13 cellular contexts compared by ENCODE assay signal in genomic region chr5:38807570-38808461, GRCh38. TPM values are rescaled to one million over a fixed set of nuclear protein-coding genes. Genes with fewer than 3 reads are reported as not detected.
DNase-seq lines count a peak whose midpoint lies in the region; ATAC-seq, FAIRE-seq and TF ChIP-seq lines count a peak whose summit lies in the region.
"Had no signal": no experiment of that assay in that cellular context is flagged by ENCODE, and none has a peak within 500 bp of the region (broad histone marks: within the 10 kb centered on the region; RNA-seq: fewer than 3 reads in every experiment).

No MANE protein-coding gene starts in this region.

- DNase-seq in H54 (ENCODE audit: insufficient read length, low spot score), result no peak
- DNase-seq in OCI-M1 (lab: John Stamatoyannopoulos, UW), result peak; percentile 47
- peak; percentile 79 to 90 for DNase-seq in fibroblast of lung (ENCODE audit: low read depth in 2 of 2)
- DNase-seq in NCI-H146 (lab: John Stamatoyannopoulos, UW), result no peak
- no peak for DNase-seq in CD4-positive, alpha-beta memory T cell
- no peak for DNase-seq in activated CD8-positive, alpha-beta T cell treated with anti-CD3 and anti-CD28 coated beads, Interleukin-2, amount 10 ng/mL, durations not matched to agents 7 days and 5 days
- DNase-seq: activated CD4-positive, alpha-beta T cell treated with anti-CD3 and anti-CD28 coated beads, Interleukin-2, amount 10 ng/mL, durations not matched to agents 7 days and 5 days; activated naive CD4-positive, alpha-beta T cell; hypothalamus; NCI-H2029 had no signal

- no peak for TF ChIP-seq CTCF in fibroblast of lung (conservative IDR thresholded peaks at IDR 0.05 in 1 of 2, IDR thresholded peaks at IDR 0.05 in 1 of 2; ENCODE audit: low read depth in 1 of 2, low read length in 2 of 2)

- H3K36me3 ChIP-seq in fibroblast of lung (ENCODE audit: control insufficient read depth, insufficient read depth, low read length) (no peaks in the 10 kb centered on the region), skeletal muscle tissue (ENCODE audit: control insufficient read depth in 3 of 3, insufficient read depth in 3 of 3, low read length in 3 of 3) (no peaks in the 10 kb centered on the region)
- H3K36me3 ChIP-seq in CD4-positive, alpha-beta memory T cell (ENCODE audit: insufficient read depth, low read length), result no peaks in the 10 kb centered on the region

- peak; percentile 6 for FAIRE-seq in H54 (lab: Jason Lieb, UNC)
- FAIRE-seq: GM18507 had no signal

- H3K4me3 Mint-ChIP-seq in CD4-positive, alpha-beta memory T cell, result no peak overlapping the region
- no peak overlapping the region for H3K4me3 Mint-ChIP-seq in activated CD8-positive, alpha-beta T cell treated with anti-CD3 and anti-CD28 coated beads, Interleukin-2, amount 10 ng/mL, durations not matched to agents 7 days and 5 days
- H3K4me3 Mint-ChIP-seq: activated CD4-positive, alpha-beta T cell treated with anti-CD3 and anti-CD28 coated beads, Interleukin-2, amount 10 ng/mL, durations not matched to agents 7 days and 5 days had no signal

- H3K27me3 Mint-ChIP-seq in CD4-positive, alpha-beta memory T cell, result peaks cover 10 to 19% of the 10 kb centered on the region in 2 donors
- peaks cover 6% of the 10 kb centered on the region for H3K27me3 Mint-ChIP-seq in activated CD8-positive, alpha-beta T cell treated with anti-CD3 and anti-CD28 coated beads, Interleukin-2, amount 10 ng/mL, durations not matched to agents 7 days and 5 days (ENCODE audit: low read depth)

- H3K9ac ChIP-seq in fibroblast of lung (ENCODE audit: insufficient read depth, low read length) (no peak overlapping the region), skeletal muscle tissue (ENCODE audit: low read depth in 1 of 3, low read length in 3 of 3) (no peak overlapping the region)

- no peaks in the 10 kb centered on the region for H4K20me1 ChIP-seq in fibroblast of lung (ENCODE audit: control insufficient read depth, extremely low read depth, insufficient read depth, low read length)

- CTCF ChIA-PET in CD4-positive, alpha-beta memory T cell (lab: Charles Lee; ENCODE audit: partially characterized antibody), result interaction anchor here (1.0 to 4.1 kb wide), 4 partner anchors 364 to 387 kb away, joined by 3 to 38 read pairs (median 14); no protein-coding TSS in a partner anchor
- CTCF ChIA-PET in activated CD8-positive, alpha-beta T cell treated with anti-CD3 and anti-CD28 coated beads, Interleukin-2, amount 10 ng/mL, durations not matched to agents 7 days and 5 days (lab: Charles Lee), result interaction anchor here (2.8 to 5.6 kb wide), 4 partner anchors 12 to 425 kb away, joined by 9 to 85 read pairs (median 30); no protein-coding TSS in a partner anchor

- peaks cover 0 to 3% (median 0%) of the 10 kb centered on the region in 4 donors for H3K4me1 Mint-ChIP-seq in CD4-positive, alpha-beta memory T cell
- H3K4me1 Mint-ChIP-seq in activated CD8-positive, alpha-beta T cell treated with anti-CD3 and anti-CD28 coated beads, Interleukin-2, amount 10 ng/mL, durations not matched to agents 7 days and 5 days (ENCODE audit: low read depth), result no peaks in the 10 kb centered on the region
- H3K4me1 Mint-ChIP-seq: activated CD4-positive, alpha-beta T cell treated with anti-CD3 and anti-CD28 coated beads, Interleukin-2, amount 10 ng/mL, durations not matched to agents 7 days and 5 days had no signal

- H3K36me3 Mint-ChIP-seq in CD4-positive, alpha-beta memory T cell, result no peaks in the 10 kb centered on the region
- H3K36me3 Mint-ChIP-seq in activated CD8-positive, alpha-beta T cell treated with anti-CD3 and anti-CD28 coated beads, Interleukin-2, amount 10 ng/mL, durations not matched to agents 7 days and 5 days (ENCODE audit: low read depth), result no peaks in the 10 kb centered on the region

- no peaks in the 10 kb centered on the region for H3K9me3 Mint-ChIP-seq in CD4-positive, alpha-beta memory T cell
- no peaks in the 10 kb centered on the region for H3K9me3 Mint-ChIP-seq in activated CD8-positive, alpha-beta T cell treated with anti-CD3 and anti-CD28 coated beads, Interleukin-2, amount 10 ng/mL, durations not matched to agents 7 days and 5 days (ENCODE audit: insufficient read depth)
- H3K9me3 Mint-ChIP-seq: activated CD4-positive, alpha-beta T cell treated with anti-CD3 and anti-CD28 coated beads, Interleukin-2, amount 10 ng/mL, durations not matched to agents 7 days and 5 days had no signal

- TF ChIP-seq POLR2A in H54 (IDR thresholded peaks at IDR 0.05; ENCODE audit: low read depth, low read length), result no peak

- no peak overlapping the region for H3K27ac Mint-ChIP-seq in CD4-positive, alpha-beta memory T cell
- H3K27ac Mint-ChIP-seq in activated CD8-positive, alpha-beta T cell treated with anti-CD3 and anti-CD28 coated beads, Interleukin-2, amount 10 ng/mL, durations not matched to agents 7 days and 5 days, result no peak overlapping the region
- H3K27ac Mint-ChIP-seq: activated CD4-positive, alpha-beta T cell treated with anti-CD3 and anti-CD28 coated beads, Interleukin-2, amount 10 ng/mL, durations not matched to agents 7 days and 5 days had no signal

- H3K4me1 ChIP-seq in fibroblast of lung (ENCODE audit: control insufficient read depth, extremely low read depth, insufficient read depth, low read length) (peaks cover 32% of the 10 kb centered on the region), skeletal muscle tissue (ENCODE audit: control insufficient read depth in 3 of 3, insufficient read depth in 3 of 3, low read length in 3 of 3) (peaks cover 10 to 19% (median 11%) of the 10 kb centered on the region in 3 donors)
- no peaks in the 10 kb centered on the region for H3K4me1 ChIP-seq in CD4-positive, alpha-beta memory T cell (ENCODE audit: insufficient read depth, low read length)

- no peaks in the 10 kb centered on the region for H3K79me2 ChIP-seq in fibroblast of lung (ENCODE audit: control insufficient read depth, insufficient read depth, low read length)

- no peak overlapping the region for H3K4me3 ChIP-seq in fibroblast of lung (replicated peaks in 1 of 4; ENCODE audit: control extremely low read depth in 1 of 4, insufficient read depth in 1 of 4, low read depth in 3 of 4, low read length in 4 of 4)
- H3K4me3 ChIP-seq in skeletal muscle tissue (ENCODE audit: low read length in 3 of 3), result no peak overlapping the region
- H3K4me3 ChIP-seq in CD4-positive, alpha-beta memory T cell (ENCODE audit: low read length in 2 of 2), result no peak overlapping the region
- H3K4me3 ChIP-seq: coronary artery had no signal

- H3K9me3 ChIP-seq in fibroblast of lung (ENCODE audit: control insufficient read depth, insufficient read depth, low read depth, low read length) (no peaks in the 10 kb centered on the region), skeletal muscle tissue (ENCODE audit: control insufficient read depth in 3 of 3, low read length in 3 of 3) (peaks cover 0 to 2% (median 0%) of the 10 kb centered on the region in 3 donors)
- H3K9me3 ChIP-seq in CD4-positive, alpha-beta memory T cell (ENCODE audit: control insufficient read depth in 1 of 2, low read length in 2 of 2), result no peaks in the 10 kb centered on the region

- H3K27me3 ChIP-seq in fibroblast of lung (ENCODE audit: control insufficient read depth, insufficient read depth, low read length) (no peaks in the 10 kb centered on the region), skeletal muscle tissue (ENCODE audit: control insufficient read depth in 3 of 3, insufficient read depth in 3 of 3, low read length in 3 of 3) (no peaks in the 10 kb centered on the region)
- H3K27me3 ChIP-seq in CD4-positive, alpha-beta memory T cell (ENCODE audit: insufficient read depth, low read length), result no peaks in the 10 kb centered on the region

- no peak for ATAC-seq in activated CD8-positive, alpha-beta T cell treated with anti-CD3 and anti-CD28 coated beads, Interleukin-2, amount 10 ng/mL, durations not matched to agents 7 days and 5 days

- POLR2A ChIA-PET in CD4-positive, alpha-beta memory T cell (lab: Charles Lee; ENCODE audit: partially characterized antibody), result no interaction called here
- POLR2A ChIA-PET in activated CD8-positive, alpha-beta T cell treated with anti-CD3 and anti-CD28 coated beads, Interleukin-2, amount 10 ng/mL, durations not matched to agents 7 days and 5 days (lab: Charles Lee), result no interaction called here

- H3K27ac ChIP-seq in fibroblast of lung (ENCODE audit: insufficient read depth, low read length) (peak overlapping the region; percentile 76), skeletal muscle tissue (ENCODE audit: low read depth, low read length) (peak overlapping the region; percentile 10)
- no peak overlapping the region for H3K27ac ChIP-seq in CD4-positive, alpha-beta memory T cell (ENCODE audit: low read depth, low read length)
- H3K27ac ChIP-seq: coronary artery had no signal

- no peak overlapping the region for H2AFZ ChIP-seq in fibroblast of lung (ENCODE audit: low read length)

- intact Hi-C loops in CD4-positive, alpha-beta memory T cell (cut with micrococcal nuclease), result no loop called here

- H3K4me2 ChIP-seq in fibroblast of lung (ENCODE audit: extremely low read depth, insufficient read depth, low read length), result peak overlapping the region; percentile 68

RNA-seq across cellular contexts. Expression of gene OSMR, which starts 38.0 kb away (rescaled TPM):
- total RNA-seq in fibroblast of lung (74.7 and 102 TPM in 2 replicates), skeletal muscle tissue (4.2 TPM)
- polyA plus RNA-seq in fibroblast of lung, result 80.4 and 189 TPM in 2 replicates
- 55.9 and 140 TPM in 2 replicates for polyA plus RNA-seq in fibroblast of lung (2012)
- polyA minus RNA-seq in fibroblast of lung (ENCODE audit: low replicate concordance), result 64.8 and 128 TPM in 2 replicates
- total RNA-seq in CD4-positive, alpha-beta memory T cell, result not detected
- polyA plus RNA-seq in CD4-positive, alpha-beta memory T cell, result under 1 TPM in 1 of 2 donors, not detected in 1; 0.37 TPM
- under 1 TPM in 1 of 2 experiments, not detected in 1; 0.05 TPM for total RNA-seq in activated CD8-positive, alpha-beta T cell treated with anti-CD3 and anti-CD28 coated beads, Interleukin-2, amount 10 ng/mL, durations not matched to agents 7 days and 5 days
- total RNA-seq: activated CD4-positive, alpha-beta T cell treated with anti-CD3 and anti-CD28 coated beads, Interleukin-2, amount 10 ng/mL, durations not matched to agents 7 days and 5 days had no signal

Comparison
In these comparisons a context has a peak if more than half of its experiments do, and no peak if none do; other contexts are left out.
1. DNase-seq: peak in OCI-M1 (single experiment) and fibroblast of lung (2 of 2); none in H54 (single experiment), NCI-H146 (single experiment), CD4-positive, alpha-beta memory T cell (0 of 5) and activated CD8-positive, alpha-beta T cell treated with anti-CD3 and anti-CD28 coated beads, Interleukin-2, amount 10 ng/mL, durations not matched to agents 7 days and 5 days (single experiment).
2. RNA of gene OSMR, which starts 38.0 kb away (total RNA-seq): 74.7 to 102 TPM in fibroblast of lung; 4.2 TPM in skeletal muscle tissue (single experiment), 0.05 TPM in activated CD8-positive, alpha-beta T cell treated with anti-CD3 and anti-CD28 coated beads, Interleukin-2, amount 10 ng/mL, durations not matched to agents 7 days and 5 days and not detected in CD4-positive, alpha-beta memory T cell; every median in the first group is over 10 times any median in the second.